8 cellular contexts compared by ENCODE assay signal in the genomic region with DNA sequence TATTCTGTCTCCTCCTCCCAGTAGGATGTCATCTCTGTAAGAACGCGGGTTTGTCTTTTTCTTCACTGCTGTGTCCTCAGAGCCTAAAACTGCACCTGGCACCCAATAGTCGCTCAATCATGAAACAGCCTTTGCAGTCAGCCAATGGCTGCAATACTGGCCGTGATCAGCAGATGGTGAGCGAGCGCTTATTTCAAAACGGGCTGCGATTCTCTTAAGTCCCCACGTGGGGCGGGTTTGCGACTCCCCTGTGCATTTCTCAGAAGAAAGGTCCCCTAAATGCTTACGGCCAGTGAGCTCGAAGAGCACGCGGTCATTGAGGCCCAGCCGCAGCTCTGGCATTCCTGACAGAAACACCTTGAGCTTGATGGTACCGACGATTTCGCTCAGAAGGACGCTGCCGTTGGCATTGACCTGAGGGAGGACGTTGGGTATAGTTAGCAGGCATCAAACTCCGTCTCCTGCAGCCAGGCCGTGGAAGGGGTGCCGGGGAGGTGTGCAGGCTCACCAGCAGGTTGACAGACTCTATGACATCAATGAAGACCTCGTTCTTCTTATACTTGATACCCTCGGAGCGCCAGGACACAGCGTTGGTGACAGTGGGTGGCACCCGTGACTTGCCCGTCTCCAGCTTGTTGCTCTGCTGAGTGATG. TPM values are rescaled to one million over a fixed set of nuclear protein-coding genes. Genes with fewer than 3 reads are reported as not detected.
A peak's percentile ranks its signal among the peaks of the same experiment; 100 is the strongest.
DNase-seq lines count a peak whose midpoint lies in the region; ATAC-seq, FAIRE-seq and TF ChIP-seq lines count a peak whose summit lies in the region.

No MANE protein-coding gene starts in this region.

- WGBS in HepG2 (ENCODE audit: low lambda C conversion rate), result 7% methylated on average over 12 of the region's 31 CpGs

- no peak overlapping the region for H3K9ac ChIP-seq in HepG2 (ENCODE audit: insufficient read depth, low read depth, low read length)

- intact Hi-C loops in HepG2 (cut with micrococcal nuclease; ENCODE audit: unreplicated experiment), result loop anchor here (1.0 kb wide), 2 partner anchors 63 to 118 kb away; no protein-coding TSS in a partner anchor

- POLR2A ChIA-PET in HEK293 (lab: Yijun Ruan, JAX) (interaction anchor here (0.6 to 2.3 kb wide), 6 partner anchors 44 to 120 kb away, joined by 3 to 13 read pairs (median 4); partner anchors contain the start of genes QTRT1 and SLC44A2), HepG2 (lab: Yijun Ruan, JAX) (interaction anchor here (0.8 to 3.2 kb wide), 7 partner anchors 28 to 136 kb away, joined by 3 to 20 read pairs (median 5); partner anchors contain the start of gene DNM2)

- no peaks in the 10 kb centered on the region for H4K20me1 ChIP-seq in HepG2 (ENCODE audit: insufficient read depth, low read length)

- BruUV-seq in HepG2 (replicated peaks; lab: Mats Ljungman, UMichigan), result no TSS peak

- peak; percentile 100 for TF ChIP-seq CTCF in BE2C (IDR thresholded peaks at IDR 0.05; ENCODE audit: low read depth, low read length)
- TF ChIP-seq CTCF in HEK293 (tag by site-specific recombination; IDR thresholded peaks at IDR 0.05), result peak; percentile 94
- TF ChIP-seq CTCF in choroid plexus epithelial cell (conservative IDR thresholded peaks at IDR 0.05; ENCODE audit: low read depth, low read length), result peak; percentile 99
- peak; percentile 97 for TF ChIP-seq CTCF in HepG2 (CRISPR knock-in tag; IDR thresholded peaks at IDR 0.05)

- peak; percentile 91 for DNase-seq in BE2C
- DNase-seq in NCI-H510A (lab: John Stamatoyannopoulos, UW), result peak; percentile 86
- peak; percentile 88 to 92 for DNase-seq in activated CD4-positive, alpha-beta T cell treated with anti-CD3 and anti-CD28 coated beads for 24 hours (ENCODE audit: low read depth in 2 of 2)
- DNase-seq in choroid plexus epithelial cell (ENCODE audit: low read depth), result peak; percentile 96
- peak; percentile 86 for DNase-seq in HepG2 (ENCODE audit: low spot score)
- peak; percentile 93 for DNase-seq in stimulated activated CD4-positive, alpha-beta T cell treated with anti-CD3 and anti-CD28 coated beads, Interleukin-4, amount 100 ng/mL, for 1 hour

- peak; percentile 94 for FAIRE-seq in HepG2 (lab: Jason Lieb, UNC)

- no peaks in the 10 kb centered on the region for H3K9me3 ChIP-seq in BE2C
- H3K9me3 ChIP-seq in HEK293 (ENCODE audit: control insufficient read depth, insufficient read depth, low read depth, low read length), result no peaks in the 10 kb centered on the region
- no peaks in the 10 kb centered on the region for H3K9me3 ChIP-seq in HepG2 (ENCODE audit: low read length)

- H3K27me3 ChIP-seq in BE2C (no peaks in the 10 kb centered on the region; the same call in 1 of the 2 replicates), HepG2 (ENCODE audit: control insufficient read depth in 1 of 2, insufficient read depth in 2 of 2, low read length in 2 of 2) (peaks cover 3 to 14% of the 10 kb centered on the region in 2 experiments; a peak in 3 of 5 replicates)

- H3K36me3 ChIP-seq in BE2C, result no peaks in the 10 kb centered on the region
- H3K36me3 ChIP-seq in HEK293 (ENCODE audit: control insufficient read depth in 2 of 2, insufficient read depth in 1 of 2, low read length in 2 of 2), result no peaks in the 10 kb centered on the region
- H3K36me3 ChIP-seq in HepG2 (replicated peaks in 1 of 2; ENCODE audit: control insufficient read depth in 1 of 2, insufficient read depth in 2 of 2, low read length in 2 of 2), result no peaks in the 10 kb centered on the region

- H2AFZ ChIP-seq in HepG2 (ENCODE audit: low read length), result peak overlapping the region; percentile 33

- no peaks in the 10 kb centered on the region for H3K79me2 ChIP-seq in HepG2 (ENCODE audit: insufficient read depth, low read length)

- CTCF ChIA-PET in HEK293 (lab: Yijun Ruan, JAX), result interaction anchor here (0.6 to 7.9 kb wide), 46 partner anchors 9 to 373 kb away, joined by 3 to 243 read pairs (median 4); partner anchors contain the start of genes CDKN2D, DNM2, KRI1 and QTRT1
- CTCF ChIA-PET in HepG2 (lab: Yijun Ruan, JAX; ENCODE audit: low intra/inter-chr PET ratio, low total read pairs), result interaction anchor here (0.8 to 4.5 kb wide), 5 partner anchors 21 to 119 kb away, joined by 3 to 69 read pairs (median 5); no protein-coding TSS in a partner anchor

- H3K27ac ChIP-seq in HEK293 (ENCODE audit: extremely low read depth, low read depth, low read length) (no peak overlapping the region), HepG2 (ENCODE audit: extremely low read length, insufficient read depth, low read length) (no peak overlapping the region)

- TF ChIP-seq POLR2A in HepG2 (IDR thresholded peaks at IDR 0.05; ENCODE audit: insufficient read depth in 1 of 2, low read depth in 2 of 2, low read length in 2 of 2), result no peak

- TF ChIP-seq RAD21 in HepG2 (CRISPR knock-in tag; IDR thresholded peaks at IDR 0.05), result peak; percentile 96

- H3K4me3 ChIP-seq in BE2C (ENCODE audit: low read depth, low read length), result peak overlapping the region; percentile 39
- no peak overlapping the region for H3K4me3 ChIP-seq in HEK293 (ENCODE audit: low read depth, low read length)
- H3K4me3 ChIP-seq in choroid plexus epithelial cell (ENCODE audit: low read depth, low read length), result no peak overlapping the region
- peak overlapping the region in 1 of 3 experiments; percentile 59; a peak in 2 of 6 replicates for H3K4me3 ChIP-seq in HepG2 (replicated peaks in 1 of 3; ENCODE audit: insufficient read depth in 1 of 3, low read depth in 2 of 3, low read length in 3 of 3)

- ATAC-seq in HepG2 (peak; percentile 51), HG02759 (IDR thresholded peaks at IDR 0.05; ENCODE audit: unreplicated experiment) (no peak)

- H3K4me2 ChIP-seq in HepG2 (ENCODE audit: low read depth, low read length), result peak overlapping the region; percentile 81

- TF ChIP-seq EP300 in HepG2 (IDR thresholded peaks at IDR 0.05; ENCODE audit: low read depth in 2 of 2, low read length in 2 of 2), result no peak
- no peak for TF ChIP-seq EP300 in HepG2 (CRISPR knock-in tag; IDR thresholded peaks at IDR 0.05; ENCODE audit: borderline replicate concordance)

- no peaks in the 10 kb centered on the region for H3K4me1 ChIP-seq in BE2C
- no peaks in the 10 kb centered on the region for H3K4me1 ChIP-seq in HEK293 (ENCODE audit: control insufficient read depth, insufficient read depth, low read length)
- peaks cover 30% of the 10 kb centered on the region for H3K4me1 ChIP-seq in HepG2 (ENCODE audit: insufficient read depth, low read length)

- in situ Hi-C loops in HepG2 (cut with HindIII; ENCODE audit: extremely low pct_ligation_motif_present, low pct_unique_long_range_greater_than_20kb), result loop anchor here (5.0 kb wide), 1 partner anchor 61 kb away; no protein-coding TSS in a partner anchor

RNA-seq across cellular contexts. Expression of gene AP1M2, which starts 6.0 kb away (rescaled TPM):
- not detected for polyA plus RNA-seq in BE2C (2012; ENCODE audit: insufficient read depth, insufficient read length, low read depth)
- total RNA-seq in HepG2 (2016; rRNA removed; fragmentation: Illumina TruSeq; extraction: Trizol), result 76.8 and 82.9 TPM in 2 replicates
- 118 and 125 TPM in 2 replicates for total RNA-seq in HepG2 (2016; cell fraction: cytosol; rRNA removed; fragmentation: Illumina TruSeq; extraction: Trizol; ENCODE audit: low read depth)
- total RNA-seq in HepG2 (2016; cell fraction: insoluble cytoplasmic fraction; rRNA removed; fragmentation: Illumina TruSeq; extraction: Trizol), result 76.9 and 81.0 TPM in 2 replicates
- total RNA-seq in HepG2 (2016; cell fraction: membrane; rRNA removed; fragmentation: Illumina TruSeq; extraction: Trizol), result 155 and 171 TPM in 2 replicates
- 20.9 and 33.5 TPM in 2 replicates for total RNA-seq in HepG2 (2016; cell fraction: nucleus; rRNA removed; fragmentation: Illumina TruSeq; extraction: Trizol)
- polyA plus RNA-seq in HepG2 (2011; rRNA removed), result 6.3 and 11.0 TPM in 2 replicates
- polyA plus RNA-seq in HepG2 (2011; cell fraction: cytosol; rRNA removed), result 9.9 and 10.4 TPM in 2 replicates
- polyA plus RNA-seq in HepG2 (2011; cell fraction: nucleus; rRNA removed), result 5.0 and 7.5 TPM in 2 replicates
- 15.7 and 24.8 TPM in 2 replicates for polyA plus RNA-seq in HepG2 (2012)
- 112 and 122 TPM in 2 replicates for polyA plus RNA-seq in HepG2 (2016; cell fraction: cytosol; fragmentation: Illumina TruSeq; extraction: Trizol; ENCODE audit: low read depth)
- 68.0 and 75.6 TPM in 2 replicates for polyA plus RNA-seq in HepG2 (2016; cell fraction: insoluble cytoplasmic fraction; fragmentation: Illumina TruSeq; extraction: Trizol; ENCODE audit: low read depth)
- polyA plus RNA-seq in HepG2 (2016; cell fraction: membrane; fragmentation: Illumina TruSeq; extraction: Trizol; ENCODE audit: low read depth), result 140 and 148 TPM in 2 replicates
- 52.2 and 56.2 TPM in 2 replicates for polyA plus RNA-seq in HepG2 (2016; cell fraction: nucleus; fragmentation: Illumina TruSeq; extraction: Trizol; ENCODE audit: insufficient read depth, low read depth)
- polyA minus RNA-seq in HepG2 (2011; rRNA and poly(A)+ RNA removed; ENCODE audit: low replicate concordance), result 5.0 and 16.3 TPM in 2 replicates
- polyA minus RNA-seq in HepG2 (2011; cell fraction: cytosol; rRNA and poly(A)+ RNA removed), result 3.0 and 5.1 TPM in 2 replicates
- polyA minus RNA-seq in HepG2 (2011; cell fraction: nucleus; rRNA and poly(A)+ RNA removed), result 1.2 and 3.2 TPM in 2 replicates

RNA-seq across cellular contexts. Expression of gene CDKN2D, which starts 12.3 kb away (rescaled TPM):
- polyA plus RNA-seq in BE2C (2012; ENCODE audit: insufficient read depth, insufficient read length, low read depth), result 15.5 TPM
- 4.8 and 5.4 TPM in 2 replicates for total RNA-seq in HepG2 (2016; rRNA removed; fragmentation: Illumina TruSeq; extraction: Trizol)
- total RNA-seq in HepG2 (2016; cell fraction: cytosol; rRNA removed; fragmentation: Illumina TruSeq; extraction: Trizol; ENCODE audit: low read depth), result 4.1 and 5.0 TPM in 2 replicates
- 4.8 and 5.1 TPM in 2 replicates for total RNA-seq in HepG2 (2016; cell fraction: insoluble cytoplasmic fraction; rRNA removed; fragmentation: Illumina TruSeq; extraction: Trizol)
- total RNA-seq in HepG2 (2016; cell fraction: membrane; rRNA removed; fragmentation: Illumina TruSeq; extraction: Trizol), result 7.2 and 8.5 TPM in 2 replicates
- total RNA-seq in HepG2 (2016; cell fraction: nucleus; rRNA removed; fragmentation: Illumina TruSeq; extraction: Trizol), result 2.6 and 3.2 TPM in 2 replicates
- 8.0 and 8.6 TPM in 2 replicates for polyA plus RNA-seq in HepG2 (2011; rRNA removed)
- polyA plus RNA-seq in HepG2 (2011; cell fraction: cytosol; rRNA removed), result 9.2 and 13.0 TPM in 2 replicates
- polyA plus RNA-seq in HepG2 (2011; cell fraction: nucleus; rRNA removed), result 7.4 and 7.6 TPM in 2 replicates
- polyA plus RNA-seq in HepG2 (2012), result 2.5 and 6.6 TPM in 2 replicates
- 6.2 and 7.7 TPM in 2 replicates for polyA plus RNA-seq in HepG2 (2016; cell fraction: cytosol; fragmentation: Illumina TruSeq; extraction: Trizol; ENCODE audit: low read depth)
- polyA plus RNA-seq in HepG2 (2016; cell fraction: insoluble cytoplasmic fraction; fragmentation: Illumina TruSeq; extraction: Trizol; ENCODE audit: low read depth), result 6.3 and 8.0 TPM in 2 replicates
- 8.2 and 8.7 TPM in 2 replicates for polyA plus RNA-seq in HepG2 (2016; cell fraction: membrane; fragmentation: Illumina TruSeq; extraction: Trizol; ENCODE audit: low read depth)
- 11.5 and 12.4 TPM in 2 replicates for polyA plus RNA-seq in HepG2 (2016; cell fraction: nucleus; fragmentation: Illumina TruSeq; extraction: Trizol; ENCODE audit: insufficient read depth, low read depth)
- polyA minus RNA-seq in HepG2 (2011; rRNA and poly(A)+ RNA removed; ENCODE audit: low replicate concordance), result 7.8 and 7.9 TPM in 2 replicates
- 1.8 and 2.3 TPM in 2 replicates for polyA minus RNA-seq in HepG2 (2011; cell fraction: cytosol; rRNA and poly(A)+ RNA removed)
- 0.39 and 0.87 TPM in 2 replicates for polyA minus RNA-seq in HepG2 (2011; cell fraction: nucleus; rRNA and poly(A)+ RNA removed)

RNA-seq across cellular contexts. Expression of gene KRI1, which starts 15.3 kb away (rescaled TPM):
- polyA plus RNA-seq in BE2C (2012; ENCODE audit: insufficient read depth, insufficient read length, low read depth), result 97.7 TPM
- total RNA-seq in HepG2 (2016; rRNA removed; fragmentation: Illumina TruSeq; extraction: Trizol), result 10.2 and 11.7 TPM in 2 replicates
- 2.3 and 3.1 TPM in 2 replicates for total RNA-seq in HepG2 (2016; cell fraction: cytosol; rRNA removed; fragmentation: Illumina TruSeq; extraction: Trizol; ENCODE audit: low read depth)
- 8.4 and 12.8 TPM in 2 replicates for total RNA-seq in HepG2 (2016; cell fraction: insoluble cytoplasmic fraction; rRNA removed; fragmentation: Illumina TruSeq; extraction: Trizol)
- total RNA-seq in HepG2 (2016; cell fraction: membrane; rRNA removed; fragmentation: Illumina TruSeq; extraction: Trizol), result 3.2 and 3.9 TPM in 2 replicates
- 9.0 and 10.0 TPM in 2 replicates for total RNA-seq in HepG2 (2016; cell fraction: nucleus; rRNA removed; fragmentation: Illumina TruSeq; extraction: Trizol)
- polyA plus RNA-seq in HepG2 (2011; rRNA removed), result 9.1 and 12.7 TPM in 2 replicates
- 4.8 and 4.9 TPM in 2 replicates for polyA plus RNA-seq in HepG2 (2011; cell fraction: cytosol; rRNA removed)
- 29.3 and 32.2 TPM in 2 replicates for polyA plus RNA-seq in HepG2 (2011; cell fraction: nucleus; rRNA removed)
- polyA plus RNA-seq in HepG2 (2012), result 12.5 and 15.9 TPM in 2 replicates
- polyA plus RNA-seq in HepG2 (2016; cell fraction: cytosol; fragmentation: Illumina TruSeq; extraction: Trizol; ENCODE audit: low read depth), result 1.9 and 2.1 TPM in 2 replicates
- polyA plus RNA-seq in HepG2 (2016; cell fraction: insoluble cytoplasmic fraction; fragmentation: Illumina TruSeq; extraction: Trizol; ENCODE audit: low read depth), result 11.0 and 12.8 TPM in 2 replicates
- 3.0 and 4.1 TPM in 2 replicates for polyA plus RNA-seq in HepG2 (2016; cell fraction: membrane; fragmentation: Illumina TruSeq; extraction: Trizol; ENCODE audit: low read depth)
- polyA plus RNA-seq in HepG2 (2016; cell fraction: nucleus; fragmentation: Illumina TruSeq; extraction: Trizol; ENCODE audit: insufficient read depth, low read depth), result 59.6 and 63.0 TPM in 2 replicates
- 12.6 and 33.9 TPM in 2 replicates for polyA minus RNA-seq in HepG2 (2011; rRNA and poly(A)+ RNA removed; ENCODE audit: low replicate concordance)
- polyA minus RNA-seq in HepG2 (2011; cell fraction: cytosol; rRNA and poly(A)+ RNA removed), result 5.1 and 8.9 TPM in 2 replicates
- polyA minus RNA-seq in HepG2 (2011; cell fraction: nucleus; rRNA and poly(A)+ RNA removed), result 8.8 and 9.8 TPM in 2 replicates

RNA-seq across cellular contexts. Expression of gene ATG4D, which starts 37.4 kb away (rescaled TPM):
- polyA plus RNA-seq in BE2C (2012; ENCODE audit: insufficient read depth, insufficient read length, low read depth), result 144 TPM
- 9.3 and 19.0 TPM in 2 replicates for total RNA-seq in HepG2 (2016; rRNA removed; fragmentation: Illumina TruSeq; extraction: Trizol)
- total RNA-seq in HepG2 (2016; cell fraction: cytosol; rRNA removed; fragmentation: Illumina TruSeq; extraction: Trizol; ENCODE audit: low read depth), result 20.9 and 26.1 TPM in 2 replicates
- 8.3 and 18.7 TPM in 2 replicates for total RNA-seq in HepG2 (2016; cell fraction: insoluble cytoplasmic fraction; rRNA removed; fragmentation: Illumina TruSeq; extraction: Trizol)
- 35.4 and 38.3 TPM in 2 replicates for total RNA-seq in HepG2 (2016; cell fraction: membrane; rRNA removed; fragmentation: Illumina TruSeq; extraction: Trizol)
- 17.2 TPM in 2 replicates for total RNA-seq in HepG2 (2016; cell fraction: nucleus; rRNA removed; fragmentation: Illumina TruSeq; extraction: Trizol)
- 17.8 and 22.9 TPM in 2 replicates for polyA plus RNA-seq in HepG2 (2011; rRNA removed)
- 16.1 and 23.3 TPM in 2 replicates for polyA plus RNA-seq in HepG2 (2011; cell fraction: cytosol; rRNA removed)
- polyA plus RNA-seq in HepG2 (2011; cell fraction: nucleus; rRNA removed), result 60.1 and 73.0 TPM in 2 replicates
- polyA plus RNA-seq in HepG2 (2012), result 16.8 and 18.5 TPM in 2 replicates
- 22.2 and 28.5 TPM in 2 replicates for polyA plus RNA-seq in HepG2 (2016; cell fraction: cytosol; fragmentation: Illumina TruSeq; extraction: Trizol; ENCODE audit: low read depth)
- polyA plus RNA-seq in HepG2 (2016; cell fraction: insoluble cytoplasmic fraction; fragmentation: Illumina TruSeq; extraction: Trizol; ENCODE audit: low read depth), result 11.1 and 14.6 TPM in 2 replicates
- polyA plus RNA-seq in HepG2 (2016; cell fraction: membrane; fragmentation: Illumina TruSeq; extraction: Trizol; ENCODE audit: low read depth), result 29.9 and 35.4 TPM in 2 replicates
- polyA plus RNA-seq in HepG2 (2016; cell fraction: nucleus; fragmentation: Illumina TruSeq; extraction: Trizol; ENCODE audit: insufficient read depth, low read depth), result 35.0 and 45.7 TPM in 2 replicates
- 33.4 and 51.6 TPM in 2 replicates for polyA minus RNA-seq in HepG2 (2011; rRNA and poly(A)+ RNA removed; ENCODE audit: low replicate concordance)
- polyA minus RNA-seq in HepG2 (2011; cell fraction: cytosol; rRNA and poly(A)+ RNA removed), result 18.5 and 22.9 TPM in 2 replicates
- polyA minus RNA-seq in HepG2 (2011; cell fraction: nucleus; rRNA and poly(A)+ RNA removed), result 13.3 and 16.9 TPM in 2 replicates

RNA-seq across cellular contexts. Expression of gene SLC44A2, which starts 44.2 kb away (rescaled TPM):
- polyA plus RNA-seq in BE2C (2012; ENCODE audit: insufficient read depth, insufficient read length, low read depth), result 5.8 TPM
- 2.3 and 2.4 TPM in 2 replicates for total RNA-seq in HepG2 (2016; rRNA removed; fragmentation: Illumina TruSeq; extraction: Trizol)
- total RNA-seq in HepG2 (2016; cell fraction: cytosol; rRNA removed; fragmentation: Illumina TruSeq; extraction: Trizol; ENCODE audit: low read depth), result 1.2 and 2.2 TPM in 2 replicates
- 1.5 and 2.5 TPM in 2 replicates for total RNA-seq in HepG2 (2016; cell fraction: insoluble cytoplasmic fraction; rRNA removed; fragmentation: Illumina TruSeq; extraction: Trizol)
- 3.0 and 3.4 TPM in 2 replicates for total RNA-seq in HepG2 (2016; cell fraction: membrane; rRNA removed; fragmentation: Illumina TruSeq; extraction: Trizol)
- total RNA-seq in HepG2 (2016; cell fraction: nucleus; rRNA removed; fragmentation: Illumina TruSeq; extraction: Trizol), result 3.2 and 3.4 TPM in 2 replicates
- 5.6 and 7.2 TPM in 2 replicates for polyA plus RNA-seq in HepG2 (2011; rRNA removed)
- polyA plus RNA-seq in HepG2 (2011; cell fraction: cytosol; rRNA removed), result 5.4 and 5.7 TPM in 2 replicates
- polyA plus RNA-seq in HepG2 (2011; cell fraction: nucleus; rRNA removed), result 11.3 and 11.8 TPM in 2 replicates
- polyA plus RNA-seq in HepG2 (2012), result 5.9 and 8.2 TPM in 2 replicates
- 2.5 and 2.6 TPM in 2 replicates for polyA plus RNA-seq in HepG2 (2016; cell fraction: cytosol; fragmentation: Illumina TruSeq; extraction: Trizol; ENCODE audit: low read depth)
- 1.9 and 2.2 TPM in 2 replicates for polyA plus RNA-seq in HepG2 (2016; cell fraction: insoluble cytoplasmic fraction; fragmentation: Illumina TruSeq; extraction: Trizol; ENCODE audit: low read depth)
- 4.7 and 5.1 TPM in 2 replicates for polyA plus RNA-seq in HepG2 (2016; cell fraction: membrane; fragmentation: Illumina TruSeq; extraction: Trizol; ENCODE audit: low read depth)
- polyA plus RNA-seq in HepG2 (2016; cell fraction: nucleus; fragmentation: Illumina TruSeq; extraction: Trizol; ENCODE audit: insufficient read depth, low read depth), result 8.1 and 8.5 TPM in 2 replicates
- polyA minus RNA-seq in HepG2 (2011; rRNA and poly(A)+ RNA removed; ENCODE audit: low replicate concordance), result 13.9 and 134 TPM in 2 replicates
- 5.3 and 8.4 TPM in 2 replicates for polyA minus RNA-seq in HepG2 (2011; cell fraction: cytosol; rRNA and poly(A)+ RNA removed)
- polyA minus RNA-seq in HepG2 (2011; cell fraction: nucleus; rRNA and poly(A)+ RNA removed), result 5.4 and 9.6 TPM in 2 replicates
